ENCODE assay signal across 9 cellular contexts in the genomic region with DNA sequence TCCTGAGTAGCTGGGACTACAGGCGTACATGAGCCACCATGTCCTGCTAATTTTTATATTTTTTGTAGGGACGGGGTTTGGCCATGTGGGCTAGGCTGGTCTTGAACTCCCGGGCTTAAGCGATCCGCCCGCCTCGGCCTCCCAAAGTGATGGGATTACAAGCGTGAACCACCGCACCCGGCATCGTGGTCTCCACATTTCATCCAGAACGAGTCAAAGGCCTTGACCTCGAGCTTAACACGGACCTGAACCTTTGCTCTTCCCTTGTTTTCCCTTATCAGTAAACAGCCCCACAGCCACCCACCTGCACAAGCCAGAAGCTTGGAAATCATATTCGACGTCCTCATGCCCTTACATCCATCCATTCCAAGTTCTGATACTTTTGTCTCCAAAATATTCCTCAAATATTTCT. TPM values are rescaled to one million over a fixed set of nuclear protein-coding genes. Genes with fewer than 3 reads are reported as not detected.
DNase-seq lines count a peak whose midpoint lies in the region; TF ChIP-seq lines count a peak whose summit lies in the region.
"Had no signal": no experiment of that assay in that cellular context is flagged by ENCODE, and none has a peak within 500 bp of the region (broad histone marks: within the 10 kb centered on the region; RNA-seq: fewer than 3 reads in every experiment).

No MANE protein-coding gene starts in this region.

- H3K27ac ChIP-seq in ectodermal cell (ENCODE audit: insufficient read depth, low read depth, low read length, poor library complexity, severe bottlenecking) = no peak overlapping the region

- TF ChIP-seq CTCF in CD14-positive monocyte (IDR thresholded peaks at IDR 0.05) (no peak), neural crest cell (conservative IDR thresholded peaks at IDR 0.05) (no peak), lower leg skin (IDR thresholded peaks at IDR 0.05) (no peak)

- H3K4me3 Mint-ChIP-seq in CD14-positive monocyte (peak overlapping the region; percentile 11 to 97), neural crest cell (peak overlapping the region; percentile 97)

- H3K4me1 ChIP-seq in ectodermal cell (ENCODE audit: control insufficient read depth, insufficient read depth, low read length) = peaks cover 7% of the 10 kb centered on the region

- peak overlapping the region in 6 of 7 donors; percentile 98 to 100 (median 99) for H3K27ac Mint-ChIP-seq in CD14-positive monocyte
- peak overlapping the region; percentile 100 for H3K27ac Mint-ChIP-seq in neural crest cell (ENCODE audit: unreplicated experiment)

- peaks cover 56% of the 10 kb centered on the region for H3K4me1 Mint-ChIP-seq in CD14-positive monocyte
- peaks cover 28% of the 10 kb centered on the region for H3K4me1 Mint-ChIP-seq in neural crest cell

- H3K9me3 ChIP-seq in MG63 = no peaks in the 10 kb centered on the region
- no peaks in the 10 kb centered on the region for H3K9me3 ChIP-seq in ectodermal cell (ENCODE audit: control insufficient read depth, low read length)

- H3K27me3 ChIP-seq in MG63 = no peaks in the 10 kb centered on the region
- no peaks in the 10 kb centered on the region for H3K27me3 ChIP-seq in ectodermal cell (ENCODE audit: control insufficient read depth, insufficient read depth, low read length, poor library complexity, severe bottlenecking)

- H3K27me3 Mint-ChIP-seq in CD14-positive monocyte (ENCODE audit: low read depth in 3 of 3) (peaks cover 0 to 2% (median 0%) of the 10 kb centered on the region in 3 donors), neural crest cell (ENCODE audit: low read depth) (no peaks in the 10 kb centered on the region)

- no peaks in the 10 kb centered on the region for H3K36me3 ChIP-seq in MG63
- no peaks in the 10 kb centered on the region for H3K36me3 ChIP-seq in ectodermal cell (ENCODE audit: control insufficient read depth, insufficient read depth, low read length)

- peaks cover 4 to 7% of the 10 kb centered on the region in 2 donors for H3K36me3 Mint-ChIP-seq in CD14-positive monocyte
- H3K36me3 Mint-ChIP-seq in neural crest cell (ENCODE audit: low read depth) = no peaks in the 10 kb centered on the region

- intact Hi-C loops in CD14-positive monocyte (cut with micrococcal nuclease) (no loop called here), lower leg skin (cut with DNase I; ENCODE audit: low total_unique reads) (no loop called here)

- H3K9me3 Mint-ChIP-seq in CD14-positive monocyte (no peaks in the 10 kb centered on the region), neural crest cell (no peaks in the 10 kb centered on the region)

- TF ChIP-seq POLR2A in lower leg skin (IDR thresholded peaks at IDR 0.05) = no peak

- 94 to 95% methylated on average over 16 of the region's 16 CpGs for WGBS in ectodermal cell, 2 experiments
- 87 to 89% methylated on average over 16 of the region's 16 CpGs for WGBS in lower leg skin, 2 donors

- no peak for DNase-seq in CD14-positive monocyte (ENCODE audit: low spot score)
- DNase-seq in MG63 = no peak
- no peak for DNase-seq in neural crest cell (ENCODE audit: low read depth, low spot score)
- no peak for DNase-seq in lower leg skin (ENCODE audit: low spot score in 2 of 2)
- no peak for DNase-seq in activated CD4-positive, CD25-positive, alpha-beta regulatory T cell treated with anti-CD3 and anti-CD28 coated beads, Interleukin-2, amount 50 U/mL, for 72 hours
- no peak for DNase-seq in NCI-H1092 (lab: John Stamatoyannopoulos, UW)
- no peak for DNase-seq in effector CD8-positive, alpha-beta T cell (lab: John Stamatoyannopoulos, UW)
- DNase-seq: NCI-H1436 treated with DMSO at 0.1 percent for 48 hours had no signal

- H3K4me3 ChIP-seq in MG63 (peak overlapping the region; percentile 87), ectodermal cell (ENCODE audit: insufficient read depth, low read depth, low read length) (peak overlapping the region; percentile 68), lower leg skin (ENCODE audit: low read depth, poor library complexity, severe bottlenecking) (no peak overlapping the region)

RNA-seq across cellular contexts. Expression of gene PTPN23, which starts 1.3 kb away (rescaled TPM):
- polyA plus RNA-seq in CD14-positive monocyte = 1 to 10 TPM; 1.2 to 1.3 TPM
- 3.8 and 5.4 TPM in 2 replicates for total RNA-seq in MG63 (2014; rRNA removed; shearing (Covaris generic); ENCODE audit: low replicate concordance)
- polyA plus RNA-seq in ectodermal cell (2013, experiment 1 of 4) = 35.3 TPM
- polyA plus RNA-seq in ectodermal cell (2013, experiment 2 of 4) = 33.7 TPM
- 27.2 TPM for polyA plus RNA-seq in ectodermal cell (2013, experiment 3 of 4)
- polyA plus RNA-seq in ectodermal cell (2013, experiment 4 of 4) = 31.7 TPM
- 43.9 and 47.2 TPM in 2 replicates for total RNA-seq in neural crest cell
- total RNA-seq in lower leg skin = 10 to 100 TPM; 34.3 to 49.6 (median 37.8) TPM
